Comparison of ENCODE assay signal across 8 cellular contexts in genomic region chr17:4986951-4987766, GRCh38. TPM values are rescaled to one million over a fixed set of nuclear protein-coding genes. Genes with fewer than 3 reads are reported as not detected.
DNase-seq lines count a peak whose midpoint lies in the region; ATAC-seq, FAIRE-seq and TF ChIP-seq lines count a peak whose summit lies in the region.

TSS of gene CAMTA2 (minus strand) at chr17:4987675. CDS start at chr17:4986222, 1,453 bp downstream.

- H3K27ac ChIP-seq in SJCRH30 (peak within 1 kb of the TSS; percentile 21), neutrophil (peak within 1 kb of the TSS; percentile 92), suprapubic skin (peak within 1 kb of the TSS; percentile 89)

- DNase-seq in DMS79 treated with DMSO at 0.1 percent for 48 hours (lab: John Stamatoyannopoulos, UW) (peak; percentile 70), LNCaP clone FGC (ENCODE audit: low read depth) (no peak), SJCRH30 (peak; percentile 81 to 85), frontal cortex (ENCODE audit: low spot score in 2 of 2) (peak; percentile 86 to 89), suprapubic skin (ENCODE audit: low spot score in 2 of 2) (peak; percentile 94 to 96)
- peak; percentile 49 to 82 (median 70) for DNase-seq in activated naive CD4-positive, alpha-beta T cell (lab: John Stamatoyannopoulos, UW)

- H3K9me3 ChIP-seq in SJCRH30 (replicated peaks) (no peaks in the 10 kb centered on the region), neutrophil (no peaks in the 10 kb centered on the region), suprapubic skin (no peaks in the 10 kb centered on the region)

- no peak for TF ChIP-seq EP300 in suprapubic skin (IDR thresholded peaks at IDR 0.05)

- H3K36me3 ChIP-seq in SJCRH30, result no peaks in the 10 kb centered on the region
- H3K36me3 ChIP-seq in neutrophil, result peaks cover 21% of the 10 kb centered on the region
- H3K36me3 ChIP-seq in suprapubic skin, result peaks cover 18% of the 10 kb centered on the region

- H3K4me3 ChIP-seq in LNCaP clone FGC (ENCODE audit: low read depth, low read length) (peak within 1 kb of the TSS; percentile 94), SJCRH30 (peak within 1 kb of the TSS; percentile 84), neutrophil (ENCODE audit: low read depth in 1 of 2, low read length in 1 of 2) (peak within 1 kb of the TSS; percentile 84 to 98), suprapubic skin (peak within 1 kb of the TSS; percentile 84)

- peak in 1 of 2 donors; percentile 70 for TF ChIP-seq POLR2A in suprapubic skin (IDR thresholded peaks at IDR 0.05)

- TF ChIP-seq CTCF in LNCaP clone FGC (IDR thresholded peaks at IDR 0.05; ENCODE audit: control insufficient read depth, extremely low read depth, insufficient read depth), result peak; percentile 70
- TF ChIP-seq CTCF in neutrophil (IDR thresholded peaks at IDR 0.05), result peak; percentile 87
- peak in 1 of 2 donors; percentile 65 for TF ChIP-seq CTCF in suprapubic skin (IDR thresholded peaks at IDR 0.05)

- peak; percentile 78 for ATAC-seq in GM21786 (IDR thresholded peaks at IDR 0.05; ENCODE audit: unreplicated experiment)

- H3K4me1 ChIP-seq in SJCRH30 (no peaks in the 10 kb centered on the region; the same call in 1 of the 2 replicates), neutrophil (ENCODE audit: control insufficient read depth in 1 of 2, insufficient read depth in 1 of 2, low read depth in 1 of 2, low read length in 1 of 2) (peaks cover 26 to 28% of the 10 kb centered on the region in 2 experiments), suprapubic skin (peaks cover 27% of the 10 kb centered on the region)

- 7% methylated on average over 10 of the region's 78 CpGs for WGBS in suprapubic skin

- H3K27me3 ChIP-seq in SJCRH30 (no peaks in the 10 kb centered on the region), neutrophil (no peaks in the 10 kb centered on the region), suprapubic skin (no peaks in the 10 kb centered on the region)

- no peak for FAIRE-seq in frontal cortex (lab: Jason Lieb, UNC)

RNA-seq across cellular contexts. Expression of gene CAMTA2, which starts in this region (rescaled TPM):
- total RNA-seq in SJCRH30 (2014; rRNA removed; shearing (Covaris generic)), result 3.7 and 3.9 TPM in 2 replicates
- total RNA-seq in frontal cortex (3.3 TPM), suprapubic skin (10 to 100 TPM; 27.4 to 60.8 (median 34.6) TPM)

Comparison
In these comparisons a context has a peak if more than half of its experiments do, and no peak if none do; other contexts are left out.
1. H3K27ac ChIP-seq: peak in every context shown above with its lines; median percentile 92 in neutrophil; 89 in suprapubic skin; 21 in SJCRH30.